In the genomic region with DNA sequence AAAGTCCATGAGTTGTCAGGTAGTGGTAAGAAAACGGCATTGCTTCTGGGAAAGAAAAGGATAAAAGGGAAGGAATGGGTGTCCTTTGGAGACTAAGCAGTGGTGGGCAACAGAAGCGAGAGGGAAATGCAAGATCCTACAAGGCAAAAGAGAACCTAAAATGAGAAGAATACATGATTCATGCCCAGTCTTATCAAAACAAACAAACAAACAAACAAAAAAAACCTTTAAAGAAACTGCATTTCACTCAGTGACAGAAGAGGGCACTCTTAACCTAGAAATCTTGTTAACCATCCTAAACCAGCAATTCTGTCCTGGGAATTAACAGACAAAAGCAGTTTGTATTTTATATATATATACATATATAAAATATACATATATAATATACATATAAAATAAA, we compare ENCODE assay signal across 7 cellular contexts.
DNase-seq lines count a peak whose midpoint lies in the region; ATAC-seq and TF ChIP-seq lines count a peak whose summit lies in the region.

No MANE protein-coding gene starts in this region.

- no peak overlapping the region for H2AFZ ChIP-seq in parathyroid adenoma

- intact Hi-C loops in colonic mucosa (cut with DNase I) = no loop called here

- no peak overlapping the region for H3K4me3 ChIP-seq in colonic mucosa
- H3K4me3 ChIP-seq in parathyroid adenoma (ENCODE audit: low read depth, low read length) = no peak overlapping the region

- TF ChIP-seq CTCF in GM13976 (IDR thresholded peaks at IDR 0.05; ENCODE audit: borderline replicate concordance, control extremely low read depth, extremely low read depth, insufficient read depth, missing control alignments) (peak; percentile 35), colonic mucosa (IDR thresholded peaks at IDR 0.05) (peak; percentile 35), parathyroid adenoma (IDR thresholded peaks at IDR 0.05) (peak; percentile 33)

- H3K27ac ChIP-seq in colonic mucosa (no peak overlapping the region), parathyroid adenoma (no peak overlapping the region)

- no peaks in the 10 kb centered on the region for H3K36me3 ChIP-seq in colonic mucosa
- no peaks in the 10 kb centered on the region for H3K36me3 ChIP-seq in parathyroid adenoma (ENCODE audit: control insufficient read depth, insufficient read depth, low read length)

- no peak for DNase-seq in GM13976 (ENCODE audit: low spot score)
- peak; percentile 33 for DNase-seq in NCI-H2196 (lab: John Stamatoyannopoulos, UW; ENCODE audit: unreplicated experiment)
- DNase-seq in colonic mucosa = no peak
- no peak for DNase-seq in C1 segment of cervical spinal cord (lab: John Stamatoyannopoulos, UW)

- H3K9ac ChIP-seq in colonic mucosa (ENCODE audit: low read depth in 2 of 2, low read length in 2 of 2) (no peak overlapping the region), parathyroid adenoma (no peak overlapping the region)

- H3K9me3 ChIP-seq in colonic mucosa (no peaks in the 10 kb centered on the region), parathyroid adenoma (ENCODE audit: control insufficient read depth, low read length) (no peaks in the 10 kb centered on the region)

- H3K27me3 ChIP-seq in colonic mucosa (no peaks in the 10 kb centered on the region), parathyroid adenoma (ENCODE audit: control insufficient read depth, insufficient read depth, low read length) (no peaks in the 10 kb centered on the region)

- in situ Hi-C loops in GM13976 (cut with MboI; ENCODE audit: low sequenced_read_pairs, unreplicated experiment) = loop anchor here (5.0 to 25.0 kb wide), 2 partner anchors 266 to 626 kb away; a partner anchor contains a TSS

- no peaks in the 10 kb centered on the region for H3K4me1 ChIP-seq in colonic mucosa
- no peaks in the 10 kb centered on the region for H3K4me1 ChIP-seq in parathyroid adenoma

- no peaks in the 10 kb centered on the region for H3K79me2 ChIP-seq in parathyroid adenoma

- ATAC-seq in HG02642 (IDR thresholded peaks at IDR 0.05; ENCODE audit: poor library complexity, unreplicated experiment) = no peak
- ATAC-seq in GM18498 (IDR thresholded peaks at IDR 0.05; ENCODE audit: unreplicated experiment) = no peak

- H3K4me2 ChIP-seq in parathyroid adenoma (ENCODE audit: low read length) = no peak overlapping the region
